ENCODE assay signal across 27 cellular contexts in the genomic region with DNA sequence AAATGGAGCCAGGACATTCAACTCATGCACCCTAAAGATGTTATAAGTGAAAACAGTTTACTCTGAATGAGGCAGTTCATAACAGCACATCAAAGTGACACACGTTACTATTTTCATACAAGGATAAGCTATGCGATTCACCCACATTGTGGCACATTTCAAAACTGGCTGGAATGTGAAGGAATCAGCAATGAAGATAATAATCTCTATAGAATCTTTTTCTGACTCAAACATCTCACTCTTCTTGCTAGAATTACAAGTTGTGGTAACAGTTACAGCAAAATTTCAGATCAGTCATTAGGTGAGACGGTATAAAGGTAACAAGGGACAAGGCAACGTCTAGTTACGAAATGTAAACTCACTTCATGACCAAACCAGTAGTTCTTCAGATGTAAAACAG. TPM values are rescaled to one million over a fixed set of nuclear protein-coding genes. Genes with fewer than 3 reads are reported as not detected.
A peak's percentile ranks its signal among the peaks of the same experiment; 100 is the strongest.
DNase-seq lines count a peak whose midpoint lies in the region; ATAC-seq and TF ChIP-seq lines count a peak whose summit lies in the region.
"Had no signal": no experiment of that assay in that cellular context is flagged by ENCODE, and none has a peak within 500 bp of the region (broad histone marks: within the 10 kb centered on the region; RNA-seq: fewer than 3 reads in every experiment).

No MANE protein-coding gene starts in this region.

- H3K9me3 Mint-ChIP-seq in HFFc6 = no peaks in the 10 kb centered on the region; the same call in 1 of the 2 replicates
- H3K9me3 Mint-ChIP-seq in activated naive CD4-positive, alpha-beta T cell treated with anti-CD3 and anti-CD28 coated beads, Interleukin-2, amount 10 ng/mL, durations not matched to agents 7 days and 5 days = no peaks in the 10 kb centered on the region
- H3K9me3 Mint-ChIP-seq: CD8-positive, alpha-beta T cell; T-helper 1 cell treated with Interleukin-12 subunit alpha and Interleukin-12 subunit beta and Interleukin-4 antibody, amounts not matched to agents 30 μg/mL and 1 μg/mL, for 36 hours had no signal

- H3K4me3 Mint-ChIP-seq in HFFc6 = no peak overlapping the region
- H3K4me3 Mint-ChIP-seq in activated naive CD4-positive, alpha-beta T cell treated with anti-CD3 and anti-CD28 coated beads, Interleukin-2, amount 10 ng/mL, durations not matched to agents 7 days and 5 days = no peak overlapping the region
- H3K4me3 Mint-ChIP-seq: CD8-positive, alpha-beta T cell; T-helper 1 cell treated with Interleukin-12 subunit alpha and Interleukin-12 subunit beta and Interleukin-4 antibody, amounts not matched to agents 30 μg/mL and 1 μg/mL, for 36 hours had no signal

- H3K27ac Mint-ChIP-seq in HFFc6 = no peak overlapping the region
- no peak overlapping the region for H3K27ac Mint-ChIP-seq in activated naive CD4-positive, alpha-beta T cell treated with anti-CD3 and anti-CD28 coated beads, Interleukin-2, amount 10 ng/mL, durations not matched to agents 7 days and 5 days
- H3K27ac Mint-ChIP-seq: CD8-positive, alpha-beta T cell; T-helper 1 cell treated with Interleukin-12 subunit alpha and Interleukin-12 subunit beta and Interleukin-4 antibody, amounts not matched to agents 30 μg/mL and 1 μg/mL, for 36 hours had no signal

- H4K5ac ChIP-seq in mesendoderm (ENCODE audit: low read length) = no peak overlapping the region

- no peak for TF ChIP-seq CTCF in HFFc6 (IDR thresholded peaks at IDR 0.05)

- POLR2A ChIA-PET in HEK293T (lab: Yijun Ruan, JAX) = no interaction called here

- no peak overlapping the region for H2AK5ac ChIP-seq in mesendoderm (ENCODE audit: low read length)

- no peak overlapping the region for H3K27ac ChIP-seq in mesendoderm (ENCODE audit: low read depth, low read length)
- H3K27ac ChIP-seq: HL-60, Peyer's patch had no signal

- no peaks in the 10 kb centered on the region for H3K79me2 ChIP-seq in mesendoderm (ENCODE audit: control insufficient read depth, insufficient read depth, low read length)

- H2BK15ac ChIP-seq in mesendoderm (replicated peaks; ENCODE audit: low read depth) = peak overlapping the region; percentile 19

- no peak overlapping the region for H3K18ac ChIP-seq in mesendoderm (ENCODE audit: low read length)

- no peaks in the 10 kb centered on the region for H3K4me1 ChIP-seq in mesendoderm (ENCODE audit: control insufficient read depth, low read depth, low read length)
- H3K4me1 ChIP-seq: Peyer's patch had no signal

- no peak overlapping the region for H3K56ac ChIP-seq in mesendoderm (ENCODE audit: low read length)

- H3K4me1 Mint-ChIP-seq in HFFc6 (ENCODE audit: low read depth) = peaks cover 23% of the 10 kb centered on the region
- H3K4me1 Mint-ChIP-seq in activated naive CD4-positive, alpha-beta T cell treated with anti-CD3 and anti-CD28 coated beads, Interleukin-2, amount 10 ng/mL, durations not matched to agents 7 days and 5 days = no peaks in the 10 kb centered on the region

- no peaks in the 10 kb centered on the region for H3K27me3 ChIP-seq in mesendoderm (ENCODE audit: insufficient read depth, low read length, poor library complexity)
- H3K27me3 ChIP-seq: MG63, Peyer's patch, SJCRH30 had no signal

- no peaks in the 10 kb centered on the region for H3K36me3 ChIP-seq in mesendoderm (ENCODE audit: control insufficient read depth, insufficient read depth, low read length)
- H3K36me3 ChIP-seq: MG63, Peyer's patch, SJCRH30 had no signal

- no peak overlapping the region for H2BK120ac ChIP-seq in mesendoderm (ENCODE audit: low read depth, low read length)

- no peak overlapping the region for H3K23ac ChIP-seq in mesendoderm (ENCODE audit: low read length)

- no peak overlapping the region for H2BK5ac ChIP-seq in mesendoderm (ENCODE audit: low read length)

- H3K4me2 ChIP-seq in mesendoderm (ENCODE audit: low read length) = no peak overlapping the region

- H4K8ac ChIP-seq in mesendoderm (ENCODE audit: low read depth, low read length) = no peak overlapping the region

- DNase-seq in EH (ENCODE audit: low read depth) (peak; percentile 56), HFFc6 (peak; percentile 24), mesendoderm (no peak), HEK293T (ENCODE audit: extremely low spot score) (no peak), HPDE6-E6E7 (ENCODE audit: extremely low spot score) (no peak), COLO668 (lab: John Stamatoyannopoulos, UW; ENCODE audit: unreplicated experiment) (no peak)
- no peak for DNase-seq in activated naive CD4-positive, alpha-beta T cell treated with anti-CD3 and anti-CD28 coated beads, Interleukin-2, amount 10 ng/mL, durations not matched to agents 7 days and 5 days
- DNase-seq: AML-193; C1 segment of cervical spinal cord; Calu3; CD8-positive, alpha-beta T cell; DMS153; H7; MG63; NCI-H1092; NCI-H1436 treated with DMSO at 0.1 percent for 48 hours; NCI-H1930; NCI-H2227 treated with DMSO at 0.1 percent for 48 hours; NCI-H510A; NCI-H774; Peyer's patch; SJCRH30 had no signal

- no peaks in the 10 kb centered on the region for H3K79me1 ChIP-seq in mesendoderm (ENCODE audit: low read length)

- H3K4me3 ChIP-seq in mesendoderm (ENCODE audit: low read length) = no peak overlapping the region
- H3K4me3 ChIP-seq: MG63, Peyer's patch, SJCRH30 had no signal

- WGBS in mesendoderm (ENCODE audit: extremely low coverage, insufficient coverage, low lambda C conversion rate) = no CpG with 5 or more reads among the region's 5 CpGs

- CTCF ChIA-PET in activated naive CD4-positive, alpha-beta T cell treated with anti-CD3 and anti-CD28 coated beads, Interleukin-2, amount 10 ng/mL, durations not matched to agents 7 days and 5 days (lab: Charles Lee) = no interaction called here
- CTCF ChIA-PET in HEK293T (lab: Yijun Ruan, JAX) = no interaction called here

- H3K9ac ChIP-seq in mesendoderm (ENCODE audit: low read length) = no peak overlapping the region

- peak; percentile 28 for ATAC-seq in SK-N-SH treated with all-trans-retinoic acid at 6 μM for 48 hours
- ATAC-seq: CD8-positive, alpha-beta T cell had no signal

- no peak overlapping the region for H3K4ac ChIP-seq in mesendoderm (ENCODE audit: low read depth, low read length)

- no peaks in the 10 kb centered on the region; the same call in none of the 2 replicates for H3K27me3 Mint-ChIP-seq in HFFc6 (ENCODE audit: insufficient read depth)
- H3K27me3 Mint-ChIP-seq in activated naive CD4-positive, alpha-beta T cell treated with anti-CD3 and anti-CD28 coated beads, Interleukin-2, amount 10 ng/mL, durations not matched to agents 7 days and 5 days = peaks cover 11% of the 10 kb centered on the region

- H3K36me3 Mint-ChIP-seq in HFFc6 (ENCODE audit: low read depth) = peaks cover 9% of the 10 kb centered on the region; the same call in 1 of the 2 replicates
- no peaks in the 10 kb centered on the region for H3K36me3 Mint-ChIP-seq in activated naive CD4-positive, alpha-beta T cell treated with anti-CD3 and anti-CD28 coated beads, Interleukin-2, amount 10 ng/mL, durations not matched to agents 7 days and 5 days
- H3K36me3 Mint-ChIP-seq: CD8-positive, alpha-beta T cell had no signal

TF ChIP-seq in SK-N-SH treated with all-trans-retinoic acid at 6 μM for 48 hours, 23 proteins besides CTCF, POLR2A, EP300 and RAD21:
- TF ChIP-seq ESRRG (CRISPR knock-in tag; IDR thresholded peaks at IDR 0.05) = no peak

TF ChIP-seq in HEK293T, 16 proteins besides CTCF, POLR2A, EP300 and RAD21:
- TF ChIP-seq BHLHE40 (IDR thresholded peaks at IDR 0.05; ENCODE audit: borderline replicate concordance) = no peak
- TF ChIP-seq L3MBTL2 (conservative IDR thresholded peaks at IDR 0.05) = no peak
- no peak for TF ChIP-seq NFRKB (IDR thresholded peaks at IDR 0.05)
- no peak for TF ChIP-seq FOXK2 (IDR thresholded peaks at IDR 0.05)
- no peak for TF ChIP-seq ZNF384 (IDR thresholded peaks at IDR 0.05)
- no peak for TF ChIP-seq LEF1 (IDR thresholded peaks at IDR 0.05; ENCODE audit: borderline replicate concordance)
- no peak for TF ChIP-seq TARDBP (IDR thresholded peaks at IDR 0.05)
- TF ChIP-seq HDGF (IDR thresholded peaks at IDR 0.05; ENCODE audit: borderline replicate concordance) = no peak

RNA-seq across cellular contexts. Expression of a gene that starts 17.5 kb away (rescaled TPM):
- total RNA-seq in HFFc6 (2021; fragmentation: NEBNext Ultra II Directional; extraction: Animal tissue kit (Norgen Biotek cat#: 25700)) = not detected
- polyA plus RNA-seq in mesendoderm (2013, experiment 1 of 2) = not detected
- not detected for polyA plus RNA-seq in mesendoderm (2013, experiment 2 of 2)
- total RNA-seq: A172; Calu3; CD8-positive, alpha-beta T cell; H7; Peyer's patch; SJCRH30 had no signal
- polyA plus RNA-seq: AG04450 had no signal

Comparison
In these comparisons a context has a peak if more than half of its experiments do, and no peak if none do; other contexts are left out.
1. DNase-seq: peak in EH (single experiment) and HFFc6 (single experiment); none in mesendoderm (single experiment), activated naive CD4-positive, alpha-beta T cell treated with anti-CD3 and anti-CD28 coated beads, Interleukin-2, amount 10 ng/mL, durations not matched to agents 7 days and 5 days (single experiment), HEK293T (single experiment), HPDE6-E6E7 (single experiment) and COLO668 (single experiment).